Comparison of ENCODE assay signal across 11 cellular contexts in genomic region chr2:113202305-113203216, GRCh38. TPM values are rescaled to one million over a fixed set of nuclear protein-coding genes. Genes with fewer than 3 reads are reported as not detected.
DNase-seq lines count a peak whose midpoint lies in the region; ATAC-seq and TF ChIP-seq lines count a peak whose summit lies in the region.
"Had no signal": no experiment of that assay in that cellular context is flagged by ENCODE, and none has a peak within 500 bp of the region (broad histone marks: within the 10 kb centered on the region; RNA-seq: fewer than 3 reads in every experiment).

No MANE protein-coding gene starts in this region.

- peaks cover 37% of the 10 kb centered on the region for H3K36me3 Mint-ChIP-seq in activated CD8-positive, alpha-beta memory T cell treated with anti-CD3 and anti-CD28 coated beads, Interleukin-2, amount 10 ng/mL, durations not matched to agents 7 days and 5 days
- peaks cover 39% of the 10 kb centered on the region for H3K36me3 Mint-ChIP-seq in T-helper 2 cell treated with Interferon-gamma antibody and Interleukin-4, amounts not matched to agents 5 μg/mL and 100 μg/mL, for 36 hours (ENCODE audit: low read depth)

- peaks cover 19% of the 10 kb centered on the region for H3K4me1 Mint-ChIP-seq in activated CD8-positive, alpha-beta memory T cell treated with anti-CD3 and anti-CD28 coated beads, Interleukin-2, amount 10 ng/mL, durations not matched to agents 7 days and 5 days
- H3K4me1 Mint-ChIP-seq in T-helper 2 cell treated with Interferon-gamma antibody and Interleukin-4, amounts not matched to agents 5 μg/mL and 100 μg/mL, for 36 hours (ENCODE audit: low read depth): peaks cover 4% of the 10 kb centered on the region

- TF ChIP-seq POLR2A in spleen (IDR thresholded peaks at IDR 0.05): no peak

- intact Hi-C loops in head of caudate nucleus (cut with DNase I) (no loop called here), spleen (cut with DNase I; ENCODE audit: low total_unique reads) (loop anchor here (5.0 to 10.0 kb wide), 2 partner anchors 52 to 165 kb away; no protein-coding TSS in a partner anchor), ascending aorta (cut with DNase I) (no loop called here)

- no peak for DNase-seq in activated CD8-positive, alpha-beta memory T cell treated with anti-CD3 and anti-CD28 coated beads, Interleukin-2, amount 10 ng/mL, durations not matched to agents 7 days and 5 days
- DNase-seq in activated CD8-positive, alpha-beta memory T cell treated with anti-CD3 and anti-CD28 coated beads, Interleukin-2, amount 50 U/mL, for 4 hours: no peak
- DNase-seq in T-helper 2 cell treated with Interferon-gamma antibody and Interleukin-4, amounts not matched to agents 5 μg/mL and 100 μg/mL, for 36 hours (ENCODE audit: low spot score): no peak
- DNase-seq in head of caudate nucleus (peak in 23 of 42 donors; percentile 12 to 72 (median 42)), spleen (peak; percentile 78), ascending aorta (ENCODE audit: low spot score in 2 of 2) (no peak)
- DNase-seq: PC-9; stimulated activated CD4-positive, alpha-beta T cell treated with anti-CD3 and anti-CD28 coated beads, Interleukin-4, amount 100 ng/mL, for 1 hour; testis had no signal

- H3K27ac Mint-ChIP-seq in activated CD8-positive, alpha-beta memory T cell treated with anti-CD3 and anti-CD28 coated beads, Interleukin-2, amount 10 ng/mL, durations not matched to agents 7 days and 5 days: peak overlapping the region; percentile 57
- peak overlapping the region; percentile 38 for H3K27ac Mint-ChIP-seq in T-helper 2 cell treated with Interferon-gamma antibody and Interleukin-4, amounts not matched to agents 5 μg/mL and 100 μg/mL, for 36 hours

- H3K4me3 ChIP-seq in spleen: no peak overlapping the region
- no peak overlapping the region for H3K4me3 ChIP-seq in ascending aorta
- H3K4me3 ChIP-seq: PC-9, testis had no signal

- no peaks in the 10 kb centered on the region for H3K9me3 Mint-ChIP-seq in activated CD8-positive, alpha-beta memory T cell treated with anti-CD3 and anti-CD28 coated beads, Interleukin-2, amount 10 ng/mL, durations not matched to agents 7 days and 5 days (ENCODE audit: low read depth)
- H3K9me3 Mint-ChIP-seq in T-helper 2 cell treated with Interferon-gamma antibody and Interleukin-4, amounts not matched to agents 5 μg/mL and 100 μg/mL, for 36 hours: no peaks in the 10 kb centered on the region

- CTCF ChIA-PET in activated CD8-positive, alpha-beta memory T cell treated with anti-CD3 and anti-CD28 coated beads, Interleukin-2, amount 10 ng/mL, durations not matched to agents 7 days and 5 days (lab: Charles Lee): interaction anchor here (1.2 to 15.9 kb wide), 14 partner anchors 9 to 187 kb away, joined by 3 to 329 read pairs (median 7); partner anchors contain the start of gene PSD4

- ATAC-seq in activated CD8-positive, alpha-beta memory T cell treated with anti-CD3 and anti-CD28 coated beads, Interleukin-2, amount 10 ng/mL, durations not matched to agents 7 days and 5 days: no peak
- ATAC-seq in HG03045 (IDR thresholded peaks at IDR 0.05; ENCODE audit: unreplicated experiment) (no peak), GM18909 (IDR thresholded peaks at IDR 0.05; ENCODE audit: poor library complexity, unreplicated experiment) (no peak)

- peak overlapping the region in 1 of 8 donors; percentile 16 for H3K27ac ChIP-seq in spleen
- no peak overlapping the region for H3K27ac ChIP-seq in ascending aorta
- H3K27ac ChIP-seq: PC-9, testis had no signal

- H3K9me3 ChIP-seq in spleen: no peaks in the 10 kb centered on the region
- H3K9me3 ChIP-seq in ascending aorta: no peaks in the 10 kb centered on the region
- H3K9me3 ChIP-seq: testis had no signal

- H3K4me3 Mint-ChIP-seq in activated CD8-positive, alpha-beta memory T cell treated with anti-CD3 and anti-CD28 coated beads, Interleukin-2, amount 10 ng/mL, durations not matched to agents 7 days and 5 days: no peak overlapping the region
- H3K4me3 Mint-ChIP-seq in T-helper 2 cell treated with Interferon-gamma antibody and Interleukin-4, amounts not matched to agents 5 μg/mL and 100 μg/mL, for 36 hours: no peak overlapping the region

- peaks cover 3 to 42% (median 24%) of the 10 kb centered on the region in 6 donors for H3K4me1 ChIP-seq in spleen
- no peaks in the 10 kb centered on the region for H3K4me1 ChIP-seq in ascending aorta
- H3K4me1 ChIP-seq: testis had no signal

- 72 to 88% (median 83%) methylated on average over 11 to 13 of the region's 13 CpGs for WGBS in spleen, 5 donors

- no peak for TF ChIP-seq CTCF in spleen (IDR thresholded peaks at IDR 0.05 in 8 of 11, conservative IDR thresholded peaks at IDR 0.05 in 3 of 11)
- no peak for TF ChIP-seq CTCF in ascending aorta (IDR thresholded peaks at IDR 0.05)

- H3K36me3 ChIP-seq in spleen (peaks cover 0 to 58% (median 40%) of the 10 kb centered on the region in 6 donors), ascending aorta (no peaks in the 10 kb centered on the region)

- H3K27me3 ChIP-seq in spleen (replicated peaks in 1 of 7): no peaks in the 10 kb centered on the region
- no peaks in the 10 kb centered on the region for H3K27me3 ChIP-seq in ascending aorta
- H3K27me3 ChIP-seq: testis had no signal

- no peaks in the 10 kb centered on the region for H3K27me3 Mint-ChIP-seq in activated CD8-positive, alpha-beta memory T cell treated with anti-CD3 and anti-CD28 coated beads, Interleukin-2, amount 10 ng/mL, durations not matched to agents 7 days and 5 days
- H3K27me3 Mint-ChIP-seq in T-helper 2 cell treated with Interferon-gamma antibody and Interleukin-4, amounts not matched to agents 5 μg/mL and 100 μg/mL, for 36 hours (ENCODE audit: low read depth): no peaks in the 10 kb centered on the region

RNA-seq across cellular contexts. Expression of gene PSD4, which starts 28.8 kb away (rescaled TPM):
- 100 to 1,000 TPM; 314 to 388 TPM for total RNA-seq in activated CD8-positive, alpha-beta memory T cell treated with anti-CD3 and anti-CD28 coated beads, Interleukin-2, amount 10 ng/mL, durations not matched to agents 7 days and 5 days
- total RNA-seq in spleen (100 to 1,000 TPM in 4 of 7 donors, 10 to 100 TPM in 3; 73.1 to 154 (median 106) TPM), ascending aorta (11.2 TPM)
- 10 to 100 TPM; 43.9 to 75.8 (median 74.3) TPM for polyA plus RNA-seq in spleen

Comparison
In these comparisons a context has a peak if more than half of its experiments do, and no peak if none do; other contexts are left out.
1. DNase-seq: peak in head of caudate nucleus (23 of 42) and spleen (single experiment); none in activated CD8-positive, alpha-beta memory T cell treated with anti-CD3 and anti-CD28 coated beads, Interleukin-2, amount 10 ng/mL, durations not matched to agents 7 days and 5 days (single experiment), activated CD8-positive, alpha-beta memory T cell treated with anti-CD3 and anti-CD28 coated beads, Interleukin-2, amount 50 U/mL, for 4 hours (single experiment), T-helper 2 cell treated with Interferon-gamma antibody and Interleukin-4, amounts not matched to agents 5 μg/mL and 100 μg/mL, for 36 hours (single experiment) and ascending aorta (0 of 2).